Comparison of ENCODE assay signal across 8 cellular contexts in genomic region chr17:2416010-2416734, GRCh38. TPM values are rescaled to one million over a fixed set of nuclear protein-coding genes. Genes with fewer than 3 reads are reported as not detected.
DNase-seq lines count a peak whose midpoint lies in the region; ATAC-seq, FAIRE-seq and TF ChIP-seq lines count a peak whose summit lies in the region.

No MANE protein-coding gene starts in this region.

- H3K27ac Mint-ChIP-seq in activated CD4-positive, alpha-beta T cell treated with anti-CD3 and anti-CD28 coated beads for 36 hours, result no peak overlapping the region

- ATAC-seq in activated CD4-positive, alpha-beta T cell treated with anti-CD3 and anti-CD28 coated beads for 36 hours, result peak; percentile 82
- peak; percentile 96 for ATAC-seq in left lobe of liver

- H3K4me3 Mint-ChIP-seq in activated CD4-positive, alpha-beta T cell treated with anti-CD3 and anti-CD28 coated beads for 36 hours, result no peak overlapping the region

- DNase-seq in GM20000 (ENCODE audit: low spot score) (peak; percentile 85), NCI-H226 (peak; percentile 57), cerebellum (ENCODE audit: low spot score) (peak; percentile 89), left lobe of liver (ENCODE audit: low spot score) (peak; percentile 85), mesenteric fat pad (ENCODE audit: low spot score) (no peak)
- peak; percentile 90 for DNase-seq in activated CD4-positive, alpha-beta T cell treated with anti-CD3 and anti-CD28 coated beads for 36 hours
- peak; percentile 90 for DNase-seq in stimulated activated CD4-positive, alpha-beta T cell treated with anti-CD3 and anti-CD28 coated beads, Interleukin-2, amount 100 ng/mL, for 24 hours

- H3K27me3 Mint-ChIP-seq in activated CD4-positive, alpha-beta T cell treated with anti-CD3 and anti-CD28 coated beads for 36 hours, result no peaks in the 10 kb centered on the region

- H3K9me3 Mint-ChIP-seq in activated CD4-positive, alpha-beta T cell treated with anti-CD3 and anti-CD28 coated beads for 36 hours (ENCODE audit: low read depth), result no peaks in the 10 kb centered on the region

- POLR2A ChIA-PET in activated CD4-positive, alpha-beta T cell treated with anti-CD3 and anti-CD28 coated beads for 36 hours (lab: Charles Lee), result interaction anchor here (0.6 to 2.0 kb wide), 6 partner anchors 9 to 124 kb away, joined by 3 to 22 read pairs (median 4); partner anchors contain the start of gene MNT

- FAIRE-seq in A204.1 (lab: Jason Lieb, UNC), result peak; percentile 97

- intact Hi-C loops in activated CD4-positive, alpha-beta T cell treated with anti-CD3 and anti-CD28 coated beads for 36 hours (cut with DNase I, micrococcal nuclease), result loop anchor here (1.0 kb wide), 1 partner anchor 34 kb away; no protein-coding TSS in a partner anchor

- CTCF ChIA-PET in activated CD4-positive, alpha-beta T cell treated with anti-CD3 and anti-CD28 coated beads for 36 hours (lab: Charles Lee), result interaction anchor here (0.6 to 11.2 kb wide), 59 partner anchors 9 to 1574 kb away, joined by 3 to 389 read pairs (median 4); partner anchors contain the start of genes HIC1 and TSR1

- peaks cover 14% of the 10 kb centered on the region for H3K36me3 Mint-ChIP-seq in activated CD4-positive, alpha-beta T cell treated with anti-CD3 and anti-CD28 coated beads for 36 hours (ENCODE audit: low read depth)

- TF ChIP-seq CTCF in GM20000 (IDR thresholded peaks at IDR 0.05; ENCODE audit: extremely low read depth, missing control alignments), result peak; percentile 83

- peaks cover 4% of the 10 kb centered on the region for H3K4me1 Mint-ChIP-seq in activated CD4-positive, alpha-beta T cell treated with anti-CD3 and anti-CD28 coated beads for 36 hours

RNA-seq across cellular contexts. Expression of gene MNT, which starts 15.3 kb away (rescaled TPM):
- total RNA-seq in activated CD4-positive, alpha-beta T cell treated with anti-CD3 and anti-CD28 coated beads for 36 hours, result 10 to 100 TPM; 16.0 to 19.3 TPM
- total RNA-seq in cerebellum (8.3 TPM), left lobe of liver (8.6 TPM), mesenteric fat pad (34.9 TPM)
